23 cellular contexts compared by ENCODE assay signal in the genomic region with DNA sequence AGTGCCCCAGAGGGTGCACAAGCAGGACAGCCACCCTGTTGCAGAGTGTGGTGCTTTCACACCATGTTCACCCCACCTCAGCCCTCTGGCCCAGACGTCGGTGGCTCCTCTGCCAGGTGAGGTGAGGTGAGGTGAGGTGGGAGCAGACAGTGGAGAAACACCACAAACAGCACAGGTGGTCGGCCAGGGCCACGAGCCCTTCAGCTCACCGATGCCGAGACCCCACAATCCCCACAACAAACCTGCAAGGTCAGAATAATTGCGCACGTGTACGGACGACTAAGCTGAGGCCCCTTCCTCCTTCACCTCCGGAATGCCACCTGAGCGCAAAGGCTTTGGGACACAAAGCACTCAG. TPM values are rescaled to one million over a fixed set of nuclear protein-coding genes. Genes with fewer than 3 reads are reported as not detected.
DNase-seq lines count a peak whose midpoint lies in the region; ATAC-seq and TF ChIP-seq lines count a peak whose summit lies in the region.
"Had no signal": no experiment of that assay in that cellular context is flagged by ENCODE, and none has a peak within 500 bp of the region (broad histone marks: within the 10 kb centered on the region; RNA-seq: fewer than 3 reads in every experiment).

No MANE protein-coding gene starts in this region.

- H3K4me3 ChIP-seq in mucosa of descending colon, result no peak overlapping the region
- H3K4me3 ChIP-seq: esophagus muscularis mucosa, gastrocnemius medialis, smooth muscle cell, testis had no signal

- peak; percentile 28 for DNase-seq in natural killer cell treated with Interleukin-12 subunit alpha and Interleukin-12 subunit beta and Interleukin-15 and Interleukin-18, amount 100 ng/mL, for 72 hours (ENCODE audit: low spot score)
- DNase-seq in natural killer cell, result no peak
- no peak for DNase-seq in neural crest cell (ENCODE audit: low read depth, low spot score)
- DNase-seq in GF-D8 (lab: John Stamatoyannopoulos, UW), result no peak
- DNase-seq in middle frontal gyrus (ENCODE audit: extremely low spot score, low spot score), result no peak
- no peak for DNase-seq in G401 (ENCODE audit: low spot score)
- no peak for DNase-seq in mucosa of descending colon
- DNase-seq: activated CD4-positive, alpha-beta T cell treated with anti-CD3 and anti-CD28 coated beads, Interleukin-2, amount 10 ng/mL, durations not matched to agents 7 days and 5 days; activated CD8-positive, alpha-beta memory T cell treated with anti-CD3 and anti-CD28 coated beads, Interleukin-2, amount 10 ng/mL, durations not matched to agents 7 days and 5 days; CD4-positive, CD25-positive, alpha-beta regulatory T cell; DMS 273 treated with DMSO at 0.1 percent for 48 hours; effector memory CD4-positive, alpha-beta T cell; NCI-H1417 treated with DMSO at 0.1 percent for 48 hours; NCI-H2081 treated with DMSO at 0.1 percent for 48 hours; NCI-H345; NCI-H774; stimulated activated naive B cell treated with anti-CD40 and anti-IgM and Interleukin-4, amounts not matched to agents 10 μg/mL and 1 μg/mL and 100 μg/mL, for 72 hours had no signal

- H3K27ac Mint-ChIP-seq in natural killer cell treated with Interleukin-12 subunit alpha and Interleukin-12 subunit beta and Interleukin-15 and Interleukin-18, amount 100 ng/mL, for 72 hours, result no peak overlapping the region
- peak overlapping the region in 1 of 2 donors; percentile 24 for H3K27ac Mint-ChIP-seq in natural killer cell
- H3K27ac Mint-ChIP-seq in brain, result peak overlapping the region in 4 of 5 experiments; percentile 26 to 86 (median 78)
- H3K27ac Mint-ChIP-seq in neural crest cell (ENCODE audit: unreplicated experiment), result peak overlapping the region; percentile 62
- H3K27ac Mint-ChIP-seq: activated CD4-positive, alpha-beta T cell treated with anti-CD3 and anti-CD28 coated beads, Interleukin-2, amount 10 ng/mL, durations not matched to agents 7 days and 5 days; activated CD8-positive, alpha-beta memory T cell treated with anti-CD3 and anti-CD28 coated beads, Interleukin-2, amount 10 ng/mL, durations not matched to agents 7 days and 5 days; CD4-positive, CD25-positive, alpha-beta regulatory T cell; IgD-negative memory B cell; stimulated activated naive B cell treated with anti-CD40 and anti-IgM and Interleukin-4, amounts not matched to agents 10 μg/mL and 1 μg/mL and 100 μg/mL, for 72 hours had no signal

- no peak for ATAC-seq in natural killer cell treated with Interleukin-12 subunit alpha and Interleukin-12 subunit beta and Interleukin-15 and Interleukin-18, amount 100 ng/mL, for 72 hours
- no peak for ATAC-seq in natural killer cell
- ATAC-seq in mucosa of descending colon, result no peak
- ATAC-seq: activated CD8-positive, alpha-beta memory T cell treated with anti-CD3 and anti-CD28 coated beads, Interleukin-2, amount 10 ng/mL, durations not matched to agents 7 days and 5 days; stimulated activated naive B cell treated with anti-CD40 and anti-IgM and Interleukin-4, amounts not matched to agents 10 μg/mL and 1 μg/mL and 100 μg/mL, for 72 hours had no signal

- no peaks in the 10 kb centered on the region for H3K9me3 ChIP-seq in mucosa of descending colon
- H3K9me3 ChIP-seq: esophagus muscularis mucosa, gastrocnemius medialis, testis had no signal

- TF ChIP-seq CTCF in natural killer cell (IDR thresholded peaks at IDR 0.05), result no peak
- no peak for TF ChIP-seq CTCF in brain (conservative IDR thresholded peaks at IDR 0.05)
- no peak for TF ChIP-seq CTCF in neural crest cell (conservative IDR thresholded peaks at IDR 0.05)
- TF ChIP-seq CTCF in mucosa of descending colon (IDR thresholded peaks at IDR 0.05), result no peak

- in situ Hi-C loops in G401 (cut with HindIII; ENCODE audit: low sequenced_read_pairs), result no loop called here

- H3K4me3 Mint-ChIP-seq in natural killer cell treated with Interleukin-12 subunit alpha and Interleukin-12 subunit beta and Interleukin-15 and Interleukin-18, amount 100 ng/mL, for 72 hours, result no peak overlapping the region
- no peak overlapping the region for H3K4me3 Mint-ChIP-seq in natural killer cell
- H3K4me3 Mint-ChIP-seq in brain, result no peak overlapping the region
- no peak overlapping the region for H3K4me3 Mint-ChIP-seq in neural crest cell
- H3K4me3 Mint-ChIP-seq: activated CD4-positive, alpha-beta T cell treated with anti-CD3 and anti-CD28 coated beads, Interleukin-2, amount 10 ng/mL, durations not matched to agents 7 days and 5 days; activated CD8-positive, alpha-beta memory T cell treated with anti-CD3 and anti-CD28 coated beads, Interleukin-2, amount 10 ng/mL, durations not matched to agents 7 days and 5 days; CD4-positive, CD25-positive, alpha-beta regulatory T cell; stimulated activated naive B cell treated with anti-CD40 and anti-IgM and Interleukin-4, amounts not matched to agents 10 μg/mL and 1 μg/mL and 100 μg/mL, for 72 hours had no signal

- peaks cover 10 to 24% of the 10 kb centered on the region in 2 donors for H3K4me1 Mint-ChIP-seq in natural killer cell treated with Interleukin-12 subunit alpha and Interleukin-12 subunit beta and Interleukin-15 and Interleukin-18, amount 100 ng/mL, for 72 hours (ENCODE audit: low read depth in 2 of 2)
- peaks cover 7 to 56% of the 10 kb centered on the region in 2 donors for H3K4me1 Mint-ChIP-seq in natural killer cell
- peaks cover 63% of the 10 kb centered on the region for H3K4me1 Mint-ChIP-seq in brain
- peaks cover 21% of the 10 kb centered on the region for H3K4me1 Mint-ChIP-seq in neural crest cell

- no peaks in the 10 kb centered on the region for H3K9me3 Mint-ChIP-seq in natural killer cell treated with Interleukin-12 subunit alpha and Interleukin-12 subunit beta and Interleukin-15 and Interleukin-18, amount 100 ng/mL, for 72 hours
- H3K9me3 Mint-ChIP-seq in natural killer cell, result no peaks in the 10 kb centered on the region
- no peaks in the 10 kb centered on the region for H3K9me3 Mint-ChIP-seq in brain
- no peaks in the 10 kb centered on the region for H3K9me3 Mint-ChIP-seq in neural crest cell
- H3K9me3 Mint-ChIP-seq: activated CD4-positive, alpha-beta T cell treated with anti-CD3 and anti-CD28 coated beads, Interleukin-2, amount 10 ng/mL, durations not matched to agents 7 days and 5 days; CD4-positive, CD25-positive, alpha-beta regulatory T cell; IgD-negative memory B cell; stimulated activated naive B cell treated with anti-CD40 and anti-IgM and Interleukin-4, amounts not matched to agents 10 μg/mL and 1 μg/mL and 100 μg/mL, for 72 hours had no signal

- H3K4me1 ChIP-seq in mucosa of descending colon (ENCODE audit: low read depth), result peaks cover 26% of the 10 kb centered on the region

- H3K27me3 Mint-ChIP-seq in natural killer cell treated with Interleukin-12 subunit alpha and Interleukin-12 subunit beta and Interleukin-15 and Interleukin-18, amount 100 ng/mL, for 72 hours, result no peaks in the 10 kb centered on the region
- no peaks in the 10 kb centered on the region for H3K27me3 Mint-ChIP-seq in natural killer cell (ENCODE audit: low read depth in 2 of 2)
- H3K27me3 Mint-ChIP-seq in brain, result no peaks in the 10 kb centered on the region
- no peaks in the 10 kb centered on the region for H3K27me3 Mint-ChIP-seq in neural crest cell (ENCODE audit: low read depth)
- H3K27me3 Mint-ChIP-seq: activated CD4-positive, alpha-beta T cell treated with anti-CD3 and anti-CD28 coated beads, Interleukin-2, amount 10 ng/mL, durations not matched to agents 7 days and 5 days; activated CD8-positive, alpha-beta memory T cell treated with anti-CD3 and anti-CD28 coated beads, Interleukin-2, amount 10 ng/mL, durations not matched to agents 7 days and 5 days; CD4-positive, CD25-positive, alpha-beta regulatory T cell; IgD-negative memory B cell; stimulated activated naive B cell treated with anti-CD40 and anti-IgM and Interleukin-4, amounts not matched to agents 10 μg/mL and 1 μg/mL and 100 μg/mL, for 72 hours had no signal

- intact Hi-C loops in natural killer cell (cut with micrococcal nuclease), result no loop called here
- intact Hi-C loops in mucosa of descending colon (cut with DNase I, micrococcal nuclease), result no loop called here

- no peaks in the 10 kb centered on the region for H3K36me3 Mint-ChIP-seq in natural killer cell treated with Interleukin-12 subunit alpha and Interleukin-12 subunit beta and Interleukin-15 and Interleukin-18, amount 100 ng/mL, for 72 hours
- H3K36me3 Mint-ChIP-seq in natural killer cell (no peaks in the 10 kb centered on the region), brain (peaks cover 3% of the 10 kb centered on the region), neural crest cell (ENCODE audit: low read depth) (no peaks in the 10 kb centered on the region)
- H3K36me3 Mint-ChIP-seq: activated CD8-positive, alpha-beta memory T cell treated with anti-CD3 and anti-CD28 coated beads, Interleukin-2, amount 10 ng/mL, durations not matched to agents 7 days and 5 days; CD4-positive, CD25-positive, alpha-beta regulatory T cell had no signal

- no peaks in the 10 kb centered on the region for H3K36me3 ChIP-seq in mucosa of descending colon (ENCODE audit: low read depth)

RNA-seq across cellular contexts. Expression of a gene that starts 10.5 kb away (rescaled TPM):
- total RNA-seq in natural killer cell treated with Interleukin-12 subunit alpha and Interleukin-12 subunit beta and Interleukin-15 and Interleukin-18, amount 100 ng/mL, for 72 hours, result 10 to 100 TPM; 17.8 to 19.1 TPM
- total RNA-seq in natural killer cell (10 to 100 TPM; 52.8 to 63.0 (median 52.8) TPM), neural crest cell (73.2 and 77.6 TPM in 2 replicates), mucosa of descending colon (10 to 100 TPM; 19.4 to 56.0 (median 29.4) TPM)
- polyA plus RNA-seq in brain (ENCODE audit: insufficient read depth, low read depth, low replicate concordance), result 84.9 TPM
- 5.9 and 7.3 TPM in 2 replicates for total RNA-seq in G401 (2014; rRNA removed; shearing (Covaris generic))

RNA-seq across cellular contexts. Expression of a gene that starts 32.0 kb away (rescaled TPM):
- 10 to 100 TPM in 1 of 2 donors, 1 to 10 TPM in 1; 9.6 to 10.7 TPM for total RNA-seq in natural killer cell treated with Interleukin-12 subunit alpha and Interleukin-12 subunit beta and Interleukin-15 and Interleukin-18, amount 100 ng/mL, for 72 hours
- total RNA-seq in natural killer cell (1 to 10 TPM; 5.5 to 6.8 (median 6.5) TPM), neural crest cell (25.9 and 30.7 TPM in 2 replicates), mucosa of descending colon (10 to 100 TPM in 1 of 3 donors, 1 to 10 TPM in 2; 3.6 to 17.6 (median 4.9) TPM)
- polyA plus RNA-seq in brain (ENCODE audit: insufficient read depth, low read depth, low replicate concordance), result 49.4 TPM
- total RNA-seq in G401 (2014; rRNA removed; shearing (Covaris generic)), result 32.9 and 50.7 TPM in 2 replicates

Comparison
In these comparisons a context has a peak if more than half of its experiments do, and no peak if none do; other contexts are left out.
1. H3K27ac Mint-ChIP-seq: peak in brain (4 of 5) and neural crest cell (single experiment); none in natural killer cell treated with Interleukin-12 subunit alpha and Interleukin-12 subunit beta and Interleukin-15 and Interleukin-18, amount 100 ng/mL, for 72 hours (0 of 2).